In genomic region chr5:139204196-139204595, GRCh38 we compare ENCODE assay signal across 18 cellular contexts.
"Had no signal": no experiment of that assay in that cellular context is flagged by ENCODE, and none has a peak within 500 bp of the region (broad histone marks: within the 10 kb centered on the region; RNA-seq: fewer than 3 reads in every experiment).

No MANE protein-coding gene starts in this region.

- H3K4me1 ChIP-seq: suprapubic skin had no signal

- H3K27ac Mint-ChIP-seq: activated CD4-positive, alpha-beta memory T cell treated with anti-CD3 and anti-CD28 coated beads for 36 hours; activated naive CD8-positive, alpha-beta T cell treated with anti-CD3 and anti-CD28 coated beads, Interleukin-2, amount 10 ng/mL, durations not matched to agents 7 days and 5 days; activated T-helper 17 cell treated with anti-CD3 and anti-CD28 coated beads, Interleukin-2, amount 50 U/mL, for 72 hours; nephron progenitor cell; stimulated activated naive CD8-positive, alpha-beta T cell treated with anti-CD3 and anti-CD28 coated beads, Interleukin-15, Interleukin-2, amounts not matched to agents 100 ng/mL and 50 ng/mL, for 24 hours had no signal

- H3K9me3 ChIP-seq: suprapubic skin, transverse colon had no signal

- H3K4me3 ChIP-seq: coronary artery, lung, suprapubic skin, transverse colon had no signal

- H3K4me3 Mint-ChIP-seq: activated CD4-positive, alpha-beta memory T cell treated with anti-CD3 and anti-CD28 coated beads for 36 hours; activated naive CD8-positive, alpha-beta T cell treated with anti-CD3 and anti-CD28 coated beads, Interleukin-2, amount 10 ng/mL, durations not matched to agents 7 days and 5 days; activated T-helper 17 cell treated with anti-CD3 and anti-CD28 coated beads, Interleukin-2, amount 50 U/mL, for 72 hours; nephron progenitor cell; stimulated activated naive CD8-positive, alpha-beta T cell treated with anti-CD3 and anti-CD28 coated beads, Interleukin-15, Interleukin-2, amounts not matched to agents 100 ng/mL and 50 ng/mL, for 24 hours had no signal

- H3K27me3 ChIP-seq: brain microvascular endothelial cell, suprapubic skin, transverse colon had no signal

- DNase-seq: activated CD4-positive, alpha-beta memory T cell treated with anti-CD3 and anti-CD28 coated beads for 36 hours; activated naive CD4-positive, alpha-beta T cell; activated naive CD8-positive, alpha-beta T cell treated with anti-CD3 and anti-CD28 coated beads, Interleukin-2, amount 10 ng/mL, durations not matched to agents 7 days and 5 days; activated T-cell treated with anti-CD3 and anti-CD28 coated beads, Interleukin-2, amount 50 U/mL, for 1 hour; brain microvascular endothelial cell; central memory CD4-positive, alpha-beta T cell; erythroblast; foreskin melanocyte; glutamatergic neuron; hippocampal formation; nephron progenitor cell; stimulated activated CD4-positive, alpha-beta T cell treated with anti-CD3 and anti-CD28 coated beads, Interleukin-2, amount 100 ng/mL, for 24 hours; transverse colon had no signal

- H3K9me3 Mint-ChIP-seq: activated CD4-positive, alpha-beta memory T cell treated with anti-CD3 and anti-CD28 coated beads for 36 hours; activated naive CD8-positive, alpha-beta T cell treated with anti-CD3 and anti-CD28 coated beads, Interleukin-2, amount 10 ng/mL, durations not matched to agents 7 days and 5 days; activated T-helper 17 cell treated with anti-CD3 and anti-CD28 coated beads, Interleukin-2, amount 50 U/mL, for 72 hours; nephron progenitor cell; stimulated activated naive CD8-positive, alpha-beta T cell treated with anti-CD3 and anti-CD28 coated beads, Interleukin-15, Interleukin-2, amounts not matched to agents 100 ng/mL and 50 ng/mL, for 24 hours had no signal

- H3K4me1 Mint-ChIP-seq: activated T-helper 17 cell treated with anti-CD3 and anti-CD28 coated beads, Interleukin-2, amount 50 U/mL, for 72 hours had no signal

- H3K36me3 ChIP-seq: brain microvascular endothelial cell, suprapubic skin, transverse colon had no signal

- H3K27ac ChIP-seq: brain microvascular endothelial cell, coronary artery, suprapubic skin, transverse colon had no signal

- H3K27me3 Mint-ChIP-seq: activated CD4-positive, alpha-beta memory T cell treated with anti-CD3 and anti-CD28 coated beads for 36 hours; stimulated activated naive CD8-positive, alpha-beta T cell treated with anti-CD3 and anti-CD28 coated beads, Interleukin-15, Interleukin-2, amounts not matched to agents 100 ng/mL and 50 ng/mL, for 24 hours had no signal

- H3K36me3 Mint-ChIP-seq: activated CD4-positive, alpha-beta memory T cell treated with anti-CD3 and anti-CD28 coated beads for 36 hours; activated naive CD8-positive, alpha-beta T cell treated with anti-CD3 and anti-CD28 coated beads, Interleukin-2, amount 10 ng/mL, durations not matched to agents 7 days and 5 days had no signal
